Comparison of ENCODE assay signal across 8 cellular contexts in genomic region chr7:101169838-101170531, GRCh38. TPM values are rescaled to one million over a fixed set of nuclear protein-coding genes. Genes with fewer than 3 reads are reported as not detected.
DNase-seq lines count a peak whose midpoint lies in the region; ATAC-seq lines count a peak whose summit lies in the region.

No MANE protein-coding gene starts in this region.

- DNase-seq in SIG-M5 treated with dmso at 0.1 percent for 504 hours (lab: John Stamatoyannopoulos, UW; ENCODE audit: unreplicated experiment) (peak; percentile 54), SIG-M5 (lab: John Stamatoyannopoulos, UW) (no peak), NCI-H2171 (lab: John Stamatoyannopoulos, UW) (peak; percentile 17), cerebellar cortex (ENCODE audit: low spot score) (peak; percentile 69), left kidney (ENCODE audit: low read depth, low spot score) (peak; percentile 89)
- DNase-seq in activated CD4-positive, alpha-beta T cell treated with anti-CD3 and anti-CD28 coated beads for 36 hours, result peak; percentile 90
- DNase-seq in stimulated activated CD4-positive, alpha-beta T cell treated with anti-CD3 and anti-CD28 coated beads, TNF-alpha, amount 100 ng/mL, for 24 hours (ENCODE audit: low read depth in 3 of 3), result peak; percentile 56 to 82 (median 62)

- H3K9me3 Mint-ChIP-seq in activated CD4-positive, alpha-beta T cell treated with anti-CD3 and anti-CD28 coated beads for 36 hours (ENCODE audit: low read depth), result no peaks in the 10 kb centered on the region

- CTCF ChIA-PET in activated CD4-positive, alpha-beta T cell treated with anti-CD3 and anti-CD28 coated beads for 36 hours (lab: Charles Lee), result interaction anchor here (0.6 to 3.4 kb wide), 15 partner anchors 9 to 1876 kb away, joined by 3 to 19 read pairs (median 4); partner anchors contain the start of genes PLOD3 and ZNHIT1

- H3K4me3 Mint-ChIP-seq in activated CD4-positive, alpha-beta T cell treated with anti-CD3 and anti-CD28 coated beads for 36 hours, result peak overlapping the region; percentile 39

- POLR2A ChIA-PET in activated CD4-positive, alpha-beta T cell treated with anti-CD3 and anti-CD28 coated beads for 36 hours (lab: Charles Lee), result no interaction called here

- peaks cover 82% of the 10 kb centered on the region for H3K4me1 Mint-ChIP-seq in activated CD4-positive, alpha-beta T cell treated with anti-CD3 and anti-CD28 coated beads for 36 hours

- no peaks in the 10 kb centered on the region for H3K36me3 Mint-ChIP-seq in activated CD4-positive, alpha-beta T cell treated with anti-CD3 and anti-CD28 coated beads for 36 hours (ENCODE audit: low read depth)

- ATAC-seq in activated CD4-positive, alpha-beta T cell treated with anti-CD3 and anti-CD28 coated beads for 36 hours, result peak; percentile 29
- no peak for ATAC-seq in HG03342 (IDR thresholded peaks at IDR 0.05; ENCODE audit: unreplicated experiment)

- intact Hi-C loops in activated CD4-positive, alpha-beta T cell treated with anti-CD3 and anti-CD28 coated beads for 36 hours (cut with DNase I, micrococcal nuclease), result loop anchor here (1.0 to 10.0 kb wide), 4 partner anchors 15 to 645 kb away; partner anchors contain the start of genes AP1S1 (in 2 of the 2), CUX1 (in 1 of the 2) and UFSP1 (in 1 of the 2)

- peaks cover 78% of the 10 kb centered on the region for H3K27me3 Mint-ChIP-seq in activated CD4-positive, alpha-beta T cell treated with anti-CD3 and anti-CD28 coated beads for 36 hours

- H3K27ac Mint-ChIP-seq in activated CD4-positive, alpha-beta T cell treated with anti-CD3 and anti-CD28 coated beads for 36 hours, result no peak overlapping the region

RNA-seq across cellular contexts. Expression of gene VGF, which starts 4.6 kb away (rescaled TPM):
- under 1 TPM; 0.09 to 0.11 TPM for total RNA-seq in activated CD4-positive, alpha-beta T cell treated with anti-CD3 and anti-CD28 coated beads for 36 hours

RNA-seq across cellular contexts. Expression of gene NAT16, which starts 10.1 kb away (rescaled TPM):
- total RNA-seq in activated CD4-positive, alpha-beta T cell treated with anti-CD3 and anti-CD28 coated beads for 36 hours, result not detected

RNA-seq across cellular contexts. Expression of gene AP1S1, which starts 15.7 kb away (rescaled TPM):
- total RNA-seq in activated CD4-positive, alpha-beta T cell treated with anti-CD3 and anti-CD28 coated beads for 36 hours, result 10 to 100 TPM; 33.7 to 43.0 TPM

RNA-seq across cellular contexts. Expression of gene MOGAT3, which starts 30.9 kb away (rescaled TPM):
- not detected for total RNA-seq in activated CD4-positive, alpha-beta T cell treated with anti-CD3 and anti-CD28 coated beads for 36 hours

RNA-seq across cellular contexts. Expression of gene SERPINE1, which starts 43.1 kb away (rescaled TPM):
- total RNA-seq in activated CD4-positive, alpha-beta T cell treated with anti-CD3 and anti-CD28 coated beads for 36 hours, result under 1 TPM; 0.05 to 0.07 TPM
